Comparison of ENCODE assay signal across 27 cellular contexts in the genomic region with DNA sequence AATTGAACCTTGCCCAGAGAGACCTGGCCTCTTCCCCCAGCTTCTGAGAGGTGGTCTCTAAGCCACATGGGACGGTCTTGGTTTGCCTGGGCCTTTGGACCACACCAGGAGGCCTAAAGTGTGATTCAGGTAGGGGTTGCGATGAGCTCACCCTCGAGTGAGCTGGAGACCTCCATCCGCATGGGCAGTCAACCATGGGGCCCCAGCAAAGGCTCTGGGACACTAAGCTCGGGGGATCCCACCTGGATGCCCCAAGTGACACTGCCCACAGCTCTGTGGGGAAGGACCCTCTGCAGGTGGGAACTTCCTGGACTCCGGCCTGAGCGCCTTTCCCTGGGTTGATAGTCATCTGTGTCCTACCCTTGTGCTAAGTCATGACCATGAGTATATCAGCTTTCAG. TPM values are rescaled to one million over a fixed set of nuclear protein-coding genes. Genes with fewer than 3 reads are reported as not detected.
"Had no signal": no experiment of that assay in that cellular context is flagged by ENCODE, and none has a peak within 500 bp of the region (broad histone marks: within the 10 kb centered on the region; RNA-seq: fewer than 3 reads in every experiment).

No MANE protein-coding gene starts in this region.

- H3K4me1 Mint-ChIP-seq: activated CD4-positive, alpha-beta memory T cell treated with anti-CD3 and anti-CD28 coated beads, Interleukin-2, amount 10 ng/mL, durations not matched to agents 7 days and 5 days; activated CD4-positive, alpha-beta T cell treated with anti-CD3 and anti-CD28 coated beads for 36 hours; activated naive CD8-positive, alpha-beta T cell treated with anti-CD3 and anti-CD28 coated beads, Interleukin-2, amount 50 U/mL, for 24 hours had no signal

- H3K27ac Mint-ChIP-seq: activated CD4-positive, alpha-beta memory T cell treated with anti-CD3 and anti-CD28 coated beads, Interleukin-2, amount 10 ng/mL, durations not matched to agents 7 days and 5 days; activated CD4-positive, alpha-beta T cell treated with anti-CD3 and anti-CD28 coated beads for 36 hours; activated naive CD4-positive, alpha-beta T cell treated with anti-CD3 and anti-CD28 coated beads, Interleukin-2, amount 50 U/mL, for 72 hours; activated naive CD8-positive, alpha-beta T cell treated with anti-CD3 and anti-CD28 coated beads, Interleukin-2, amount 50 U/mL, for 24 hours had no signal

- H3K27me3 ChIP-seq: ascending aorta, body of pancreas had no signal

- H3K27ac ChIP-seq: ascending aorta, body of pancreas, SK-N-MC, VCaP had no signal

- H3K9me3 ChIP-seq: ascending aorta, body of pancreas had no signal

- H3K4me3 ChIP-seq: ascending aorta, body of pancreas, K562, SK-N-MC had no signal

- DNase-seq: activated CD4-positive, alpha-beta memory T cell treated with anti-CD3 and anti-CD28 coated beads, Interleukin-2, amount 10 ng/mL, durations not matched to agents 7 days and 5 days; activated CD4-positive, alpha-beta T cell treated with anti-CD3 and anti-CD28 coated beads for 36 hours; activated CD4-positive, alpha-beta T cell treated with anti-CD3 and anti-CD28 coated beads, Interleukin-2, amount 50 U/mL, for 1 hour; activated CD4-positive, CD25-positive, alpha-beta regulatory T cell; activated naive CD4-positive, alpha-beta T cell treated with Interleukin-2 at 50 U/mL for 16 hours; activated naive CD8-positive, alpha-beta T cell treated with anti-CD3 and anti-CD28 coated beads, Interleukin-2, amount 50 U/mL, for 24 hours; amniotic stem cell; body of pancreas; Karpas-422; MM.1S; NCI-H1105 treated with DMSO at 0.1 percent for 48 hours; NCI-H1436 treated with DMSO at 0.1 percent for 48 hours; NCI-H187; NCI-H2081; NCI-H510A treated with DMSO at 0.1 percent for 48 hours; NCI-H69; NK-92 treated with Interleukin-12 subunit alpha and Interleukin-12 subunit beta, amount 100 ng/mL, for 24 hours; OCI-M1; RPMI8226; T-helper 1 cell had no signal

- H3K36me3 ChIP-seq: ascending aorta had no signal

- H3K4me3 Mint-ChIP-seq: activated CD4-positive, alpha-beta memory T cell treated with anti-CD3 and anti-CD28 coated beads, Interleukin-2, amount 10 ng/mL, durations not matched to agents 7 days and 5 days; activated CD4-positive, alpha-beta T cell treated with anti-CD3 and anti-CD28 coated beads for 36 hours; activated naive CD8-positive, alpha-beta T cell treated with anti-CD3 and anti-CD28 coated beads, Interleukin-2, amount 50 U/mL, for 24 hours had no signal

- H3K4me1 ChIP-seq: body of pancreas had no signal

- ATAC-seq: activated CD4-positive, alpha-beta T cell treated with anti-CD3 and anti-CD28 coated beads for 36 hours; activated naive CD4-positive, alpha-beta T cell treated with anti-CD3 and anti-CD28 coated beads, Interleukin-2, amount 50 U/mL, for 72 hours; activated naive CD8-positive, alpha-beta T cell treated with anti-CD3 and anti-CD28 coated beads, Interleukin-2, amount 50 U/mL, for 24 hours; body of pancreas; K562; Panc1; Right ventricle myocardium inferior had no signal

- H3K9me3 Mint-ChIP-seq: activated CD4-positive, alpha-beta memory T cell treated with anti-CD3 and anti-CD28 coated beads, Interleukin-2, amount 10 ng/mL, durations not matched to agents 7 days and 5 days; activated naive CD4-positive, alpha-beta T cell treated with anti-CD3 and anti-CD28 coated beads, Interleukin-2, amount 50 U/mL, for 72 hours; activated naive CD8-positive, alpha-beta T cell treated with anti-CD3 and anti-CD28 coated beads, Interleukin-2, amount 50 U/mL, for 24 hours had no signal

RNA-seq across cellular contexts. Expression of a gene that starts 57.1 kb away (rescaled TPM):
- polyA plus RNA-seq: K562 had no signal
